ENCODE assay signal across 8 cellular contexts in genomic region chrX:47751670-47752069, GRCh38.
A peak's percentile ranks its signal among the peaks of the same experiment; 100 is the strongest.
DNase-seq lines count a peak whose midpoint lies in the region; ATAC-seq and TF ChIP-seq lines count a peak whose summit lies in the region.

No MANE protein-coding gene starts in this region.

- H3K4me1 ChIP-seq in heart right ventricle = no peaks in the 10 kb centered on the region

- TF ChIP-seq CTCF in LNCAP (IDR thresholded peaks at IDR 0.05) (peak; percentile 47), heart right ventricle (IDR thresholded peaks at IDR 0.05) (peak in 6 of 9 donors; percentile 20 to 45 (median 37))

- intact Hi-C loops in heart right ventricle (cut with DNase I) = no loop called here

- 39 to 42% methylated on average over 6 of the region's 6 CpGs for WGBS in heart right ventricle, 2 donors

- no peaks in the 10 kb centered on the region for H3K36me3 ChIP-seq in heart right ventricle

- ATAC-seq in heart right ventricle (peak in 6 of 8 donors; percentile 27 to 70 (median 52)), GM21447 (IDR thresholded peaks at IDR 0.05; ENCODE audit: unreplicated experiment) (no peak), HG02840 (IDR thresholded peaks at IDR 0.05; ENCODE audit: low FRiP score, unreplicated experiment) (no peak)

- no peak overlapping the region for H3K27ac ChIP-seq in heart right ventricle

- H3K9me3 ChIP-seq in heart right ventricle = no peaks in the 10 kb centered on the region

- H3K27me3 ChIP-seq in heart right ventricle = peaks cover 0 to 35% (median 0%) of the 10 kb centered on the region in 7 donors

- DNase-seq in Daoy (ENCODE audit: low read depth) (peak; percentile 27), heart right ventricle (peak; percentile 5 to 16), GDM1 (lab: John Stamatoyannopoulos, UW) (no peak)
- DNase-seq in activated CD4-positive, alpha-beta T cell treated with anti-CD3 and anti-CD28 coated beads, Interleukin-2, amount 50 U/mL, for 48 hours = peak; percentile 34 to 37
- peak; percentile 10 for DNase-seq in stimulated activated CD8-positive, alpha-beta memory T cell treated with anti-CD3 and anti-CD28 coated beads, Interleukin-4, amount 100 ng/mL, for 24 hours (ENCODE audit: low read depth)

- no peak overlapping the region for H3K4me3 ChIP-seq in heart right ventricle

Comparison
In these comparisons a context has a peak if more than half of its experiments do, and no peak if none do; other contexts are left out.
1. ATAC-seq: peak in heart right ventricle (6 of 8); none in GM21447 (single experiment) and HG02840 (single experiment).